In genomic region chr7:75879771-75880184, GRCh38 we compare ENCODE assay signal across 7 cellular contexts. TPM values are rescaled to one million over a fixed set of nuclear protein-coding genes. Genes with fewer than 3 reads are reported as not detected.
DNase-seq lines count a peak whose midpoint lies in the region; ATAC-seq and TF ChIP-seq lines count a peak whose summit lies in the region.

No MANE protein-coding gene starts in this region.

- no peak for ATAC-seq in GM19035 (IDR thresholded peaks at IDR 0.05; ENCODE audit: unreplicated experiment)

- peaks cover 14% of the 10 kb centered on the region for H3K36me3 ChIP-seq in GM06990 (ENCODE audit: control insufficient read depth, insufficient read depth, low read length)
- H3K36me3 ChIP-seq in thymus (ENCODE audit: control insufficient read depth, insufficient read depth), result peaks cover 33% of the 10 kb centered on the region

- H3K27ac ChIP-seq in layer of hippocampus (ENCODE audit: low read depth, low read length) (peak overlapping the region; percentile 94), thymus (ENCODE audit: low read depth) (no peak overlapping the region)

- no peak for TF ChIP-seq POLR2A in NB4 (IDR thresholded peaks at IDR 0.05; ENCODE audit: extremely low read depth, insufficient read length)

- no peaks in the 10 kb centered on the region for H3K9me3 ChIP-seq in thymus (ENCODE audit: control insufficient read depth)

- peaks cover 10% of the 10 kb centered on the region for H3K4me1 ChIP-seq in thymus (ENCODE audit: control insufficient read depth, insufficient read depth, low read length)

- DNase-seq in GM06990 (ENCODE audit: extremely low read depth, insufficient read length) (no peak), NB4 (ENCODE audit: low read depth) (peak; percentile 55), amniotic stem cell (lab: John Stamatoyannopoulos, UW) (peak; percentile 4), AG08395 (ENCODE audit: low spot score) (no peak)

- 27% methylated on average over 8 of the region's 8 CpGs for WGBS in thymus

- peak overlapping the region; percentile 78 for H3K4me3 ChIP-seq in GM06990 (replicated peaks; ENCODE audit: low read depth, low read length)
- peak overlapping the region; percentile 77 for H3K4me3 ChIP-seq in NB4 (ENCODE audit: low read depth, low read length)
- peak overlapping the region; percentile 88 for H3K4me3 ChIP-seq in thymus (ENCODE audit: low read length)

- TF ChIP-seq CTCF in GM06990 (IDR thresholded peaks at IDR 0.05; ENCODE audit: insufficient read depth, low read length, poor library complexity, severe bottlenecking) (no peak), NB4 (IDR thresholded peaks at IDR 0.05; ENCODE audit: low read depth, low read length) (no peak)

- H3K27me3 ChIP-seq in GM06990 (replicated peaks; ENCODE audit: control insufficient read depth, insufficient read depth, low read length), result no peaks in the 10 kb centered on the region
- H3K27me3 ChIP-seq in layer of hippocampus (ENCODE audit: control insufficient read depth, insufficient read depth, low read length), result no peaks in the 10 kb centered on the region
- no peaks in the 10 kb centered on the region for H3K27me3 ChIP-seq in thymus (ENCODE audit: control insufficient read depth, insufficient read depth)

RNA-seq across cellular contexts. Expression of gene RHBDD2, which starts 0.9 kb away (rescaled TPM):
- polyA plus RNA-seq in thymus, result 90.7 TPM

RNA-seq across cellular contexts. Expression of gene POR, which starts 35.2 kb away (rescaled TPM):
- polyA plus RNA-seq in thymus, result 114 TPM

Comparison
In these comparisons a context has a peak if more than half of its experiments do, and no peak if none do; other contexts are left out.
1. DNase-seq: peak in NB4 (single experiment) and amniotic stem cell (single experiment); none in GM06990 (single experiment) and AG08395 (single experiment).
2. Peak in every context shown above with its lines, with median percentiles within 50 percentile points of each other: H3K4me3 ChIP-seq.